2 cellular contexts compared by ENCODE assay signal in the genomic region with DNA sequence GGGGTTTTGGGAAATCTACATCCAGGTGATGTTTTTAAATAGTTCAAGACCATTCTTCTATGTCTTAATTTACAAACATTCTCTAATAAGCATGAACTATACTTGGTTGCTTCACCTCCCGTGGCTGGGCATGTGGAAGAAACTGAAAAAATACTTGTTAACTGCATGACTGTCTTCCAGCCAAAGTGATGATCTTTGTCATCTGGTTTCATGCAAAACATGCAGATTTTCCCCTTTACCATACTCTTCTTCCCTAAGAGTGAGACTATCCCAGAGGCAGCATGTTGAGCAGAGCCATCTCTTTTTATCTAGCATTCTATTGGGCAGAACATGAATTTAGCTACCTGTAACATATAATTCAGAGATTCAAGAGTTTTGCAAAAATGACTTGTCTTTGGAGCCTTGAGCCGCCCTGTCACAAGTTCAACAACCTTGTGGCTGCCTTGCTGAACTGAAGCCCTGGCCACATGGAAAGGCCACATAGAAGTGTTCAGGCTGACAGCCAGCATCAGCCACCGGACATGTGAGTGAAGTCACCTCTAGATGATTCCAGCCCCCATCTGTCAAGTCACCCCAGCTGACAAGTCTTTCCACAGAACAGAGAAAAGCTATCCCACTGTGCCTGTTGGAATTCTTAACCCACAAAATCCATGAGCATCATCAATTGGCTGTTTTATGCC.
TF ChIP-seq lines count a peak whose summit lies in the region.

No MANE protein-coding gene starts in this region.

TF ChIP-seq in GM12878, 131 proteins besides CTCF, POLR2A, EP300 and RAD21 (continued from another document):
- TF ChIP-seq, protein P1, sequence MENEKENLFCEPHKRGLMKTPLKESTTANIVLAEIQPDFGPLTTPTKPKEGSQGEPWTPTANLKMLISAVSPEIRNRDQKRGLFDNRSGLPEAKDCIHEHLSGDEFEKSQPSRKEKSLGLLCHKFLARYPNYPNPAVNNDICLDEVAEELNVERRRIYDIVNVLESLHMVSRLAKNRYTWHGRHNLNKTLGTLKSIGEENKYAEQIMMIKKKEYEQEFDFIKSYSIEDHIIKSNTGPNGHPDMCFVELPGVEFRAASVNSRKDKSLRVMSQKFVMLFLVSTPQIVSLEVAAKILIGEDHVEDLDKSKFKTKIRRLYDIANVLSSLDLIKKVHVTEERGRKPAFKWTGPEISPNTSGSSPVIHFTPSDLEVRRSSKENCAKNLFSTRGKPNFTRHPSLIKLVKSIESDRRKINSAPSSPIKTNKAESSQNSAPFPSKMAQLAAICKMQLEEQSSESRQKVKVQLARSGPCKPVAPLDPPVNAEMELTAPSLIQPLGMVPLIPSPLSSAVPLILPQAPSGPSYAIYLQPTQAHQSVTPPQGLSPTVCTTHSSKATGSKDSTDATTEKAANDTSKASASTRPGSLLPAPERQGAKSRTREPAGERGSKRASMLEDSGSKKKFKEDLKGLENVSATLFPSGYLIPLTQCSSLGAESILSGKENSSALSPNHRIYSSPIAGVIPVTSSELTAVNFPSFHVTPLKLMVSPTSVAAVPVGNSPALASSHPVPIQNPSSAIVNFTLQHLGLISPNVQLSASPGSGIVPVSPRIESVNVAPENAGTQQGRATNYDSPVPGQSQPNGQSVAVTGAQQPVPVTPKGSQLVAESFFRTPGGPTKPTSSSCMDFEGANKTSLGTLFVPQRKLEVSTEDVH (IDR thresholded peaks at IDR 0.05; ENCODE audit: low read depth, partially characterized antibody) = no peak
- TF ChIP-seq POU2F2 (IDR thresholded peaks at IDR 0.05; ENCODE audit: borderline replicate concordance, low read depth, low read length) (no peak), CEBPB (IDR thresholded peaks at IDR 0.05; ENCODE audit: borderline replicate concordance in 1 of 2, low read depth in 2 of 2, low read length in 2 of 2) (no peak), SUPT20H (IDR thresholded peaks at IDR 0.05; ENCODE audit: borderline replicate concordance, control insufficient read depth, low read depth, low read length) (no peak)
- TF ChIP-seq, protein P2, sequence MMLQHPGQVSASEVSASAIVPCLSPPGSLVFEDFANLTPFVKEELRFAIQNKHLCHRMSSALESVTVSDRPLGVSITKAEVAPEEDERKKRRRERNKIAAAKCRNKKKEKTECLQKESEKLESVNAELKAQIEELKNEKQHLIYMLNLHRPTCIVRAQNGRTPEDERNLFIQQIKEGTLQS (IDR thresholded peaks at IDR 0.05; ENCODE audit: borderline replicate concordance, extremely low read depth, low read depth, low read length) = no peak
TF ChIP-seq in GM12878: peak in this region for 0.

TF ChIP-seq in SK-N-SH treated with all-trans-retinoic acid at 6 μM for 48 hours, 23 proteins besides CTCF, POLR2A, EP300 and RAD21 (continued from another document):
- TF ChIP-seq, protein P3, sequence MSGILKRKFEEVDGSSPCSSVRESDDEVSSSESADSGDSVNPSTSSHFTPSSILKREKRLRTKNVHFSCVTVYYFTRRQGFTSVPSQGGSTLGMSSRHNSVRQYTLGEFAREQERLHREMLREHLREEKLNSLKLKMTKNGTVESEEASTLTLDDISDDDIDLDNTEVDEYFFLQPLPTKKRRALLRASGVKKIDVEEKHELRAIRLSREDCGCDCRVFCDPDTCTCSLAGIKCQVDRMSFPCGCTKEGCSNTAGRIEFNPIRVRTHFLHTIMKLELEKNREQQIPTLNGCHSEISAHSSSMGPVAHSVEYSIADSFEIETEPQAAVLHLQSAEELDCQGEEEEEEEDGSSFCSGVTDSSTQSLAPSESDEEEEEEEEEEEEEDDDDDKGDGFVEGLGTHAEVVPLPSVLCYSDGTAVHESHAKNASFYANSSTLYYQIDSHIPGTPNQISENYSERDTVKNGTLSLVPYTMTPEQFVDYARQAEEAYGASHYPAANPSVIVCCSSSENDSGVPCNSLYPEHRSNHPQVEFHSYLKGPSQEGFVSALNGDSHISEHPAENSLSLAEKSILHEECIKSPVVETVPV (CRISPR knock-in tag; IDR thresholded peaks at IDR 0.05) = no peak
- TF ChIP-seq, protein P4, sequence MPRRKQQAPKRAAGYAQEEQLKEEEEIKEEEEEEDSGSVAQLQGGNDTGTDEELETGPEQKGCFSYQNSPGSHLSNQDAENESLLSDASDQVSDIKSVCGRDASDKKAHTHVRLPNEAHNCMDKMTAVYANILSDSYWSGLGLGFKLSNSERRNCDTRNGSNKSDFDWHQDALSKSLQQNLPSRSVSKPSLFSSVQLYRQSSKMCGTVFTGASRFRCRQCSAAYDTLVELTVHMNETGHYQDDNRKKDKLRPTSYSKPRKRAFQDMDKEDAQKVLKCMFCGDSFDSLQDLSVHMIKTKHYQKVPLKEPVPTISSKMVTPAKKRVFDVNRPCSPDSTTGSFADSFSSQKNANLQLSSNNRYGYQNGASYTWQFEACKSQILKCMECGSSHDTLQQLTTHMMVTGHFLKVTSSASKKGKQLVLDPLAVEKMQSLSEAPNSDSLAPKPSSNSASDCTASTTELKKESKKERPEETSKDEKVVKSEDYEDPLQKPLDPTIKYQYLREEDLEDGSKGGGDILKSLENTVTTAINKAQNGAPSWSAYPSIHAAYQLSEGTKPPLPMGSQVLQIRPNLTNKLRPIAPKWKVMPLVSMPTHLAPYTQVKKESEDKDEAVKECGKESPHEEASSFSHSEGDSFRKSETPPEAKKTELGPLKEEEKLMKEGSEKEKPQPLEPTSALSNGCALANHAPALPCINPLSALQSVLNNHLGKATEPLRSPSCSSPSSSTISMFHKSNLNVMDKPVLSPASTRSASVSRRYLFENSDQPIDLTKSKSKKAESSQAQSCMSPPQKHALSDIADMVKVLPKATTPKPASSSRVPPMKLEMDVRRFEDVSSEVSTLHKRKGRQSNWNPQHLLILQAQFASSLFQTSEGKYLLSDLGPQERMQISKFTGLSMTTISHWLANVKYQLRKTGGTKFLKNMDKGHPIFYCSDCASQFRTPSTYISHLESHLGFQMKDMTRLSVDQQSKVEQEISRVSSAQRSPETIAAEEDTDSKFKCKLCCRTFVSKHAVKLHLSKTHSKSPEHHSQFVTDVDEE (CRISPR knock-in tag; IDR thresholded peaks at IDR 0.05) = no peak
- TF ChIP-seq ZNF8 (CRISPR knock-in tag; IDR thresholded peaks at IDR 0.05) (no peak), ISL1 (CRISPR knock-in tag; IDR thresholded peaks at IDR 0.05) (no peak)
